2 cellular contexts compared by ENCODE assay signal in genomic region chr2:207683438-207683837, GRCh38.
TF ChIP-seq lines count a peak whose summit lies in the region.

No MANE protein-coding gene starts in this region.

TF ChIP-seq in SK-N-SH treated with all-trans-retinoic acid at 6 μM for 48 hours, 23 proteins besides CTCF, POLR2A, EP300 and RAD21 (continued from another document):
- TF ChIP-seq CSRNP3 (CRISPR knock-in tag; IDR thresholded peaks at IDR 0.05) (no peak), ZNF70 (CRISPR knock-in tag; IDR thresholded peaks at IDR 0.05) (no peak), OSR1 (CRISPR knock-in tag; IDR thresholded peaks at IDR 0.05) (no peak), GLIS3 (CRISPR knock-in tag; IDR thresholded peaks at IDR 0.05) (no peak), PATZ1 (CRISPR knock-in tag; IDR thresholded peaks at IDR 0.05; ENCODE audit: borderline replicate concordance) (no peak), ZFP3 (CRISPR knock-in tag; IDR thresholded peaks at IDR 0.05) (no peak), ESRRG (CRISPR knock-in tag; IDR thresholded peaks at IDR 0.05) (no peak), CSDC2 (CRISPR knock-in tag; IDR thresholded peaks at IDR 0.05) (no peak), ZNF8 (CRISPR knock-in tag; IDR thresholded peaks at IDR 0.05) (no peak), CREB5 (CRISPR knock-in tag; IDR thresholded peaks at IDR 0.05; ENCODE audit: low read depth) (no peak), SNAI2 (CRISPR knock-in tag; IDR thresholded peaks at IDR 0.05) (no peak), ARNTL (CRISPR knock-in tag; IDR thresholded peaks at IDR 0.05; ENCODE audit: borderline replicate concordance, low read depth) (no peak)

TF ChIP-seq in SK-N-SH, 30 proteins besides CTCF, POLR2A, EP300 and RAD21 (continued from another document):
- TF ChIP-seq ZBTB33 (IDR thresholded peaks at IDR 0.05; ENCODE audit: borderline replicate concordance, low read depth) (no peak), CHD2 (IDR thresholded peaks at IDR 0.05; ENCODE audit: low read length, partially characterized antibody) (no peak), FOXJ3 (CRISPR knock-in tag; IDR thresholded peaks at IDR 0.05) (no peak), POLR2AphosphoS5 (IDR thresholded peaks at IDR 0.05; ENCODE audit: low read depth, low read length) (no peak), SMC3 (IDR thresholded peaks at IDR 0.05; ENCODE audit: low read depth, low read length) (no peak), MAX (IDR thresholded peaks at IDR 0.05; ENCODE audit: low read depth) (no peak), FOSL2 (IDR thresholded peaks at IDR 0.05; ENCODE audit: borderline replicate concordance, low read depth) (no peak)
